In genomic region chr6:28940859-28941680, GRCh38 we compare ENCODE assay signal across 1 cellular context.
TF ChIP-seq lines count a peak whose summit lies in the region.

No MANE protein-coding gene starts in this region.

TF ChIP-seq in HepG2, 621 proteins besides CTCF, POLR2A, EP300 and RAD21 (continued from another document and continues in another):
- TF ChIP-seq ZNF607 (CRISPR knock-in tag; IDR thresholded peaks at IDR 0.05; ENCODE audit: borderline replicate concordance) (0 out of 2 replicates have a peak, but pooled peaks have one; percentile 44), ZHX2 (IDR thresholded peaks at IDR 0.05; ENCODE audit: low read depth) (no peak), ZHX2 (CRISPR knock-in tag; IDR thresholded peaks at IDR 0.05; ENCODE audit: borderline replicate concordance) (peak; percentile 82; the same call in 1 of the 2 replicates), MAFK (conservative IDR thresholded peaks at IDR 0.05 in 1 of 2, IDR thresholded peaks at IDR 0.05 in 1 of 2; ENCODE audit: low read length in 2 of 2) (no peak), SAFB2 (CRISPR knock-in tag; IDR thresholded peaks at IDR 0.05; ENCODE audit: borderline replicate concordance, low read depth) (no peak), ZFP41 (CRISPR knock-in tag; IDR thresholded peaks at IDR 0.05; ENCODE audit: borderline replicate concordance) (no peak), HDAC6 (IDR thresholded peaks at IDR 0.05; ENCODE audit: low read depth, low read length) (no peak), ZNF674 (CRISPR knock-in tag; IDR thresholded peaks at IDR 0.05; ENCODE audit: low read depth) (no peak), ZFP1 (CRISPR knock-in tag; IDR thresholded peaks at IDR 0.05) (peak; percentile 75; the same call in 1 of the 2 replicates), ZNF775 (CRISPR knock-in tag; IDR thresholded peaks at IDR 0.05; ENCODE audit: borderline replicate concordance) (no peak), ZMAT3 (CRISPR knock-in tag; conservative IDR thresholded peaks at IDR 0.05) (peak; percentile 37; the same call in 1 of the 2 replicates), MXD1 (CRISPR knock-in tag; IDR thresholded peaks at IDR 0.05) (no peak), ZNF224 (CRISPR knock-in tag; IDR thresholded peaks at IDR 0.05) (no peak), FUBP1 (CRISPR knock-in tag; IDR thresholded peaks at IDR 0.05; ENCODE audit: borderline replicate concordance) (no peak), ZNF781 (CRISPR knock-in tag; IDR thresholded peaks at IDR 0.05; ENCODE audit: borderline replicate concordance, not compliant biosample characterization) (peak; percentile 15), ARNT (IDR thresholded peaks at IDR 0.05) (no peak), PRDM10 (CRISPR knock-in tag; IDR thresholded peaks at IDR 0.05; ENCODE audit: low read depth) (no peak), SPEN (CRISPR knock-in tag; IDR thresholded peaks at IDR 0.05; ENCODE audit: low read depth) (peak; percentile 38; the same call in 1 of the 2 replicates), ZNF564 (CRISPR knock-in tag; IDR thresholded peaks at IDR 0.05) (no peak), ESRRA (CRISPR knock-in tag; IDR thresholded peaks at IDR 0.05; ENCODE audit: low read depth) (peak; percentile 42; the same call in 1 of the 2 replicates), ZBTB2 (CRISPR knock-in tag; IDR thresholded peaks at IDR 0.05; ENCODE audit: low read depth) (no peak), GRHL1 (CRISPR knock-in tag; conservative IDR thresholded peaks at IDR 0.05) (no peak), ZNF10 (CRISPR knock-in tag; IDR thresholded peaks at IDR 0.05; ENCODE audit: borderline replicate concordance, low read depth) (no peak), ZNF101 (CRISPR knock-in tag; IDR thresholded peaks at IDR 0.05; ENCODE audit: borderline replicate concordance, low read depth) (no peak), ZFAT (CRISPR knock-in tag; conservative IDR thresholded peaks at IDR 0.05) (no peak), SYNCRIP (IDR thresholded peaks at IDR 0.05; ENCODE audit: insufficient read depth, low read depth, low read length) (no peak), BRCA1 (CRISPR knock-in tag; IDR thresholded peaks at IDR 0.05) (no peak), SIX4 (CRISPR knock-in tag; IDR thresholded peaks at IDR 0.05) (no peak), MEF2D (CRISPR knock-in tag; IDR thresholded peaks at IDR 0.05) (peak; percentile 9; the same call in 1 of the 2 replicates), ZNF720 (CRISPR knock-in tag; IDR thresholded peaks at IDR 0.05) (no peak), GLMP (CRISPR knock-in tag; IDR thresholded peaks at IDR 0.05; ENCODE audit: borderline replicate concordance) (peak; percentile 86; the same call in 1 of the 2 replicates), HMGA1 (CRISPR knock-in tag; conservative IDR thresholded peaks at IDR 0.05) (no peak), CEBPB (IDR thresholded peaks at IDR 0.05; ENCODE audit: borderline replicate concordance, low read depth, low read length) (no peak), ZNF891 (CRISPR knock-in tag; IDR thresholded peaks at IDR 0.05) (no peak), MYC (CRISPR knock-in tag; IDR thresholded peaks at IDR 0.05; ENCODE audit: borderline replicate concordance) (peak; percentile 40; the same call in 1 of the 2 replicates), LCORL (IDR thresholded peaks at IDR 0.05) (no peak), LCORL (CRISPR knock-in tag; IDR thresholded peaks at IDR 0.05) (peak; percentile 48; the same call in 1 of the 2 replicates), NR1H2 (CRISPR knock-in tag; IDR thresholded peaks at IDR 0.05; ENCODE audit: borderline replicate concordance, low read depth) (no peak), ZMYM3 (CRISPR knock-in tag; IDR thresholded peaks at IDR 0.05) (peak; percentile 54; the same call in 1 of the 2 replicates), PLRG1 (conservative IDR thresholded peaks at IDR 0.05) (no peak)
